In the genomic region with DNA sequence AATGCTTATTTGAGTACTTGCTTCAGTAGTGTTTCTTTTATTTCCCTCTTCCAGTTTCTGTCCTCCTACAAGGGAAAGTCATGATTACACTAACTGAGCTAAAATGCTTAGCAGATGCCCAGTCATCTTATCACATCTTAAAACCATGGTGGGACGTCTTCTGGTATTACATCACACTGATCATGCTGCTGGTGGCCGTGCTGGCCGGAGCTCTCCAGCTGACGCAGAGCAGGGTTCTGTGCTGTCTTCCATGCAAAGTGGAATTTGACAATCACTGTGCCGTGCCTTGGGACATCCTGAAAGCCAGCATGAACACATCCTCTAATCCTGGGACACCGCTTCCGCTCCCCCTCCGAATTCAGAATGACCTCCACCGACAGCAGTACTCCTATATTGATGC, we compare ENCODE assay signal across 16 cellular contexts. TPM values are rescaled to one million over a fixed set of nuclear protein-coding genes. Genes with fewer than 3 reads are reported as not detected.
A peak's percentile ranks its signal among the peaks of the same experiment; 100 is the strongest.
DNase-seq lines count a peak whose midpoint lies in the region; ATAC-seq and TF ChIP-seq lines count a peak whose summit lies in the region.
"Had no signal": no experiment of that assay in that cellular context is flagged by ENCODE, and none has a peak within 500 bp of the region (broad histone marks: within the 10 kb centered on the region; RNA-seq: fewer than 3 reads in every experiment).

No MANE protein-coding gene starts in this region.

- no peak for TF ChIP-seq POLR2A in sigmoid colon (IDR thresholded peaks at IDR 0.05)

- H3K4me3 ChIP-seq in sigmoid colon = no peak overlapping the region
- H3K4me3 ChIP-seq: A549, GM23248, HAP-1 had no signal

- no peak for DNase-seq in activated CD4-positive, alpha-beta T cell treated with anti-CD3 and anti-CD28 coated beads for 36 hours
- no peak for DNase-seq in activated CD4-positive, alpha-beta T cell treated with anti-CD3 and anti-CD28 coated beads for 48 hours
- no peak for DNase-seq in activated naive CD8-positive, alpha-beta T cell treated with anti-CD3 and anti-CD28 coated beads, Interleukin-2, amount 50 U/mL, for 24 hours
- DNase-seq in activated naive CD8-positive, alpha-beta T cell treated with anti-CD3 and anti-CD28 coated beads for 36 hours = no peak
- DNase-seq in activated T-helper 2 cell treated with anti-CD3 and anti-CD28 coated beads, Interferon-gamma antibody, Interleukin-2, Interleukin-4, amounts not matched to agents 10 μg/mL and 5 μg/mL and 100 μg/mL, durations not matched to agents 14 hours and 24 hours and 36 hours (ENCODE audit: low spot score) = no peak
- no peak for DNase-seq in T-helper 1 cell
- no peak for DNase-seq in sigmoid colon
- DNase-seq: AML-193; Caco-2; CD4-positive, alpha-beta T cell; GM23248 had no signal

- H3K36me3 ChIP-seq in sigmoid colon = peaks cover 0 to 25% (median 4%) of the 10 kb centered on the region in 4 donors

- H3K9me3 ChIP-seq in sigmoid colon = no peaks in the 10 kb centered on the region
- H3K9me3 ChIP-seq: A549, Caco-2, HAP-1 had no signal

- H3K4me1 Mint-ChIP-seq in activated CD4-positive, alpha-beta T cell treated with anti-CD3 and anti-CD28 coated beads for 36 hours = peaks cover 68% of the 10 kb centered on the region
- peaks cover 51% of the 10 kb centered on the region for H3K4me1 Mint-ChIP-seq in activated naive CD8-positive, alpha-beta T cell treated with anti-CD3 and anti-CD28 coated beads, Interleukin-2, amount 50 U/mL, for 24 hours
- peaks cover 32% of the 10 kb centered on the region for H3K4me1 Mint-ChIP-seq in activated naive CD8-positive, alpha-beta T cell treated with anti-CD3 and anti-CD28 coated beads for 36 hours
- peaks cover 44% of the 10 kb centered on the region for H3K4me1 Mint-ChIP-seq in activated T-helper 2 cell treated with anti-CD3 and anti-CD28 coated beads, Interferon-gamma antibody, Interleukin-2, Interleukin-4, amounts not matched to agents 10 μg/mL and 5 μg/mL and 100 μg/mL, durations not matched to agents 14 hours and 24 hours and 36 hours (ENCODE audit: low read depth)

- no peaks in the 10 kb centered on the region for H3K27me3 ChIP-seq in sigmoid colon

- ATAC-seq in activated CD4-positive, alpha-beta T cell treated with anti-CD3 and anti-CD28 coated beads for 36 hours = no peak
- no peak for ATAC-seq in activated naive CD8-positive, alpha-beta T cell treated with anti-CD3 and anti-CD28 coated beads, Interleukin-2, amount 50 U/mL, for 24 hours
- ATAC-seq: A549, HepG2 had no signal

- WGBS in sigmoid colon, 2 donors = 95% methylated on average over 9 of the region's 9 CpGs

- POLR2A ChIA-PET in activated CD4-positive, alpha-beta T cell treated with anti-CD3 and anti-CD28 coated beads for 36 hours (lab: Charles Lee) = no interaction called here

- H3K27ac Mint-ChIP-seq in activated CD4-positive, alpha-beta T cell treated with anti-CD3 and anti-CD28 coated beads for 36 hours = peak overlapping the region; percentile 16
- peak overlapping the region; percentile 81 for H3K27ac Mint-ChIP-seq in activated naive CD8-positive, alpha-beta T cell treated with anti-CD3 and anti-CD28 coated beads, Interleukin-2, amount 50 U/mL, for 24 hours
- no peak overlapping the region for H3K27ac Mint-ChIP-seq in activated naive CD8-positive, alpha-beta T cell treated with anti-CD3 and anti-CD28 coated beads for 36 hours
- H3K27ac Mint-ChIP-seq in activated T-helper 2 cell treated with anti-CD3 and anti-CD28 coated beads, Interferon-gamma antibody, Interleukin-2, Interleukin-4, amounts not matched to agents 10 μg/mL and 5 μg/mL and 100 μg/mL, durations not matched to agents 14 hours and 24 hours and 36 hours = peak overlapping the region; percentile 2
- H3K27ac Mint-ChIP-seq: CD4-positive, alpha-beta T cell had no signal

- no peak for TF ChIP-seq CTCF in sigmoid colon (IDR thresholded peaks at IDR 0.05)

- H3K4me3 Mint-ChIP-seq in activated CD4-positive, alpha-beta T cell treated with anti-CD3 and anti-CD28 coated beads for 36 hours = no peak overlapping the region
- no peak overlapping the region for H3K4me3 Mint-ChIP-seq in activated naive CD8-positive, alpha-beta T cell treated with anti-CD3 and anti-CD28 coated beads, Interleukin-2, amount 50 U/mL, for 24 hours
- H3K4me3 Mint-ChIP-seq in activated naive CD8-positive, alpha-beta T cell treated with anti-CD3 and anti-CD28 coated beads for 36 hours = no peak overlapping the region
- no peak overlapping the region for H3K4me3 Mint-ChIP-seq in activated T-helper 2 cell treated with anti-CD3 and anti-CD28 coated beads, Interferon-gamma antibody, Interleukin-2, Interleukin-4, amounts not matched to agents 10 μg/mL and 5 μg/mL and 100 μg/mL, durations not matched to agents 14 hours and 24 hours and 36 hours (ENCODE audit: low read depth)
- H3K4me3 Mint-ChIP-seq: CD4-positive, alpha-beta T cell had no signal

- no peaks in the 10 kb centered on the region for H3K4me1 ChIP-seq in sigmoid colon
- H3K4me1 ChIP-seq: A549, Caco-2 had no signal

- no peak for TF ChIP-seq EP300 in sigmoid colon (IDR thresholded peaks at IDR 0.05)

- CTCF ChIA-PET in activated CD4-positive, alpha-beta T cell treated with anti-CD3 and anti-CD28 coated beads for 36 hours (lab: Charles Lee) = interaction anchor here (0.8 to 1.1 kb wide), 2 partner anchors 12 to 20 kb away, joined by 4 to 5 read pairs; no protein-coding TSS in a partner anchor

- no peak overlapping the region for H3K27ac ChIP-seq in sigmoid colon
- H3K27ac ChIP-seq: 22Rv1, A549, C4-2B, GM23248 had no signal

- no peaks in the 10 kb centered on the region for H3K27me3 Mint-ChIP-seq in activated CD4-positive, alpha-beta T cell treated with anti-CD3 and anti-CD28 coated beads for 36 hours
- no peaks in the 10 kb centered on the region for H3K27me3 Mint-ChIP-seq in activated naive CD8-positive, alpha-beta T cell treated with anti-CD3 and anti-CD28 coated beads, Interleukin-2, amount 50 U/mL, for 24 hours
- H3K27me3 Mint-ChIP-seq in activated naive CD8-positive, alpha-beta T cell treated with anti-CD3 and anti-CD28 coated beads for 36 hours = no peaks in the 10 kb centered on the region
- no peaks in the 10 kb centered on the region for H3K27me3 Mint-ChIP-seq in activated T-helper 2 cell treated with anti-CD3 and anti-CD28 coated beads, Interferon-gamma antibody, Interleukin-2, Interleukin-4, amounts not matched to agents 10 μg/mL and 5 μg/mL and 100 μg/mL, durations not matched to agents 14 hours and 24 hours and 36 hours (ENCODE audit: low read depth)
- H3K27me3 Mint-ChIP-seq: CD4-positive, alpha-beta T cell had no signal

- no peaks in the 10 kb centered on the region for H3K9me3 Mint-ChIP-seq in activated CD4-positive, alpha-beta T cell treated with anti-CD3 and anti-CD28 coated beads for 36 hours (ENCODE audit: low read depth)
- no peaks in the 10 kb centered on the region for H3K9me3 Mint-ChIP-seq in activated naive CD8-positive, alpha-beta T cell treated with anti-CD3 and anti-CD28 coated beads, Interleukin-2, amount 50 U/mL, for 24 hours
- no peaks in the 10 kb centered on the region for H3K9me3 Mint-ChIP-seq in activated naive CD8-positive, alpha-beta T cell treated with anti-CD3 and anti-CD28 coated beads for 36 hours
- H3K9me3 Mint-ChIP-seq in activated T-helper 2 cell treated with anti-CD3 and anti-CD28 coated beads, Interferon-gamma antibody, Interleukin-2, Interleukin-4, amounts not matched to agents 10 μg/mL and 5 μg/mL and 100 μg/mL, durations not matched to agents 14 hours and 24 hours and 36 hours = no peaks in the 10 kb centered on the region
- H3K9me3 Mint-ChIP-seq: CD4-positive, alpha-beta T cell had no signal

- peaks cover 82% of the 10 kb centered on the region for H3K36me3 Mint-ChIP-seq in activated CD4-positive, alpha-beta T cell treated with anti-CD3 and anti-CD28 coated beads for 36 hours (ENCODE audit: low read depth)
- H3K36me3 Mint-ChIP-seq in activated naive CD8-positive, alpha-beta T cell treated with anti-CD3 and anti-CD28 coated beads, Interleukin-2, amount 50 U/mL, for 24 hours (ENCODE audit: low read depth) = peaks cover 74% of the 10 kb centered on the region
- H3K36me3 Mint-ChIP-seq in activated naive CD8-positive, alpha-beta T cell treated with anti-CD3 and anti-CD28 coated beads for 36 hours = peaks cover 66% of the 10 kb centered on the region
- H3K36me3 Mint-ChIP-seq in activated T-helper 2 cell treated with anti-CD3 and anti-CD28 coated beads, Interferon-gamma antibody, Interleukin-2, Interleukin-4, amounts not matched to agents 10 μg/mL and 5 μg/mL and 100 μg/mL, durations not matched to agents 14 hours and 24 hours and 36 hours (ENCODE audit: low read depth) = peaks cover 84% of the 10 kb centered on the region

- intact Hi-C loops in activated CD4-positive, alpha-beta T cell treated with anti-CD3 and anti-CD28 coated beads for 36 hours (cut with DNase I, micrococcal nuclease) = no loop called here
- intact Hi-C loops in activated T-helper 2 cell treated with anti-CD3 and anti-CD28 coated beads, Interferon-gamma antibody, Interleukin-2, Interleukin-4, amounts not matched to agents 10 μg/mL and 5 μg/mL and 100 μg/mL, durations not matched to agents 14 hours and 24 hours and 36 hours (cut with micrococcal nuclease) = no loop called here
- intact Hi-C loops in sigmoid colon (cut with DNase I) = no loop called here

RNA-seq across cellular contexts. Expression of a gene that starts 50.3 kb away (rescaled TPM):
- 10 to 100 TPM; 31.5 to 37.1 TPM for total RNA-seq in activated CD4-positive, alpha-beta T cell treated with anti-CD3 and anti-CD28 coated beads for 36 hours
- total RNA-seq in activated naive CD8-positive, alpha-beta T cell treated with anti-CD3 and anti-CD28 coated beads for 36 hours = 10 to 100 TPM; 31.7 to 32.3 TPM
- total RNA-seq in activated T-helper 2 cell treated with anti-CD3 and anti-CD28 coated beads, Interferon-gamma antibody, Interleukin-2, Interleukin-4, amounts not matched to agents 10 μg/mL and 5 μg/mL and 100 μg/mL, durations not matched to agents 14 hours and 24 hours and 36 hours = 56.1 and 56.5 TPM in 2 replicates
- 1 to 10 TPM; 3.5 to 7.8 (median 5.1) TPM for total RNA-seq in sigmoid colon
- polyA plus RNA-seq in sigmoid colon = 1 to 10 TPM in 2 of 3 donors, under 1 TPM in 1; 0.69 to 4.1 (median 1.2) TPM

RNA-seq across cellular contexts. Expression of a gene that starts 57.9 kb away (rescaled TPM):
- 10 to 100 TPM; 38.9 to 41.5 TPM for total RNA-seq in activated CD4-positive, alpha-beta T cell treated with anti-CD3 and anti-CD28 coated beads for 36 hours
- 10 to 100 TPM; 22.3 to 24.5 TPM for total RNA-seq in activated naive CD8-positive, alpha-beta T cell treated with anti-CD3 and anti-CD28 coated beads for 36 hours
- total RNA-seq in activated T-helper 2 cell treated with anti-CD3 and anti-CD28 coated beads, Interferon-gamma antibody, Interleukin-2, Interleukin-4, amounts not matched to agents 10 μg/mL and 5 μg/mL and 100 μg/mL, durations not matched to agents 14 hours and 24 hours and 36 hours = 48.2 and 48.7 TPM in 2 replicates
- 1 to 10 TPM; 3.0 to 9.8 (median 6.1) TPM for total RNA-seq in sigmoid colon
- polyA plus RNA-seq in sigmoid colon = 1 to 10 TPM; 1.8 to 4.1 (median 1.8) TPM
